7 cellular contexts compared by ENCODE assay signal in the genomic region with DNA sequence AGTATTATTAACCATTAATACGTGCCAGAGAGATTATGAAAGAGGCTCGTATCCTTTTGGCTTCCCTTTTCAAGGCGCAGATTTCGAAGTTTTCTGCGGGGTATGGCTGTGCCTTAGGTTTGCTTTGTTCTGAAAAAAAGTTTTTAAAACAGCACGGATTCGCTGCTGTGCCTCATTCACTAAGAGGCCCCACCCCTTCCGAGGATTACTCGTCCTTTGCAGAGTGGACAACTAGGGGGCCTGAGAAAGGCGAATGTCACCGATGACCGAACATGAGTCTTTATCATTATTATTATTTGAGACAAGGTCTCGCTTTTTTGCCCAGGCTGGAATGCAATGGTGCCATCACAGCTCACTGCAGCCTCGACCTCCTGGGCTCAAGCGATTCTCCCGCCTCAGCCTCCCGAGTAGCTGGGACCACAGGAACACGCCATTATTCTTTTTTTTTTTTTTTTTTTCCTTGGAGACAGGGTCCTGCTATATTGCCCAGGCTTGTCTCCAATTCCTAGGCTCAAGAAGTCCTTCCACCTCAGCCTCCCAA. TPM values are rescaled to one million over a fixed set of nuclear protein-coding genes. Genes with fewer than 3 reads are reported as not detected.
DNase-seq lines count a peak whose midpoint lies in the region; ATAC-seq and TF ChIP-seq lines count a peak whose summit lies in the region.

No MANE protein-coding gene starts in this region.

- no peak for TF ChIP-seq CTCF in GM20000 (IDR thresholded peaks at IDR 0.05; ENCODE audit: extremely low read depth, missing control alignments)
- no peak for TF ChIP-seq CTCF in KMS-11 (conservative IDR thresholded peaks at IDR 0.05; ENCODE audit: low read depth, low read length)
- peak; percentile 35 for TF ChIP-seq CTCF in fibroblast of mammary gland (conservative IDR thresholded peaks at IDR 0.05; ENCODE audit: control insufficient read depth, insufficient read depth, low read depth, low read length)

- H3K4me3 Mint-ChIP-seq in activated CD4-positive, alpha-beta memory T cell treated with anti-CD3 and anti-CD28 coated beads for 36 hours, result peak overlapping the region; percentile 83
- peak overlapping the region; percentile 90 to 100 (median 96) for H3K4me3 Mint-ChIP-seq in naive B cell

- H3K36me3 Mint-ChIP-seq in activated CD4-positive, alpha-beta memory T cell treated with anti-CD3 and anti-CD28 coated beads for 36 hours, result peaks cover 17% of the 10 kb centered on the region
- no peaks in the 10 kb centered on the region for H3K36me3 Mint-ChIP-seq in naive B cell

- H3K9me3 Mint-ChIP-seq in activated CD4-positive, alpha-beta memory T cell treated with anti-CD3 and anti-CD28 coated beads for 36 hours, result no peaks in the 10 kb centered on the region
- peaks cover 0 to 4% (median 0%) of the 10 kb centered on the region in 7 donors for H3K9me3 Mint-ChIP-seq in naive B cell

- peak overlapping the region; percentile 90 for H3K27ac Mint-ChIP-seq in activated CD4-positive, alpha-beta memory T cell treated with anti-CD3 and anti-CD28 coated beads for 36 hours
- peak overlapping the region; percentile 49 to 97 (median 90) for H3K27ac Mint-ChIP-seq in naive B cell

- DNase-seq in ELF-1 (ENCODE audit: low read depth, low spot score), result peak; percentile 68
- DNase-seq in GM20000 (ENCODE audit: low spot score), result peak; percentile 65
- peak; percentile 49 for DNase-seq in activated CD4-positive, alpha-beta memory T cell treated with anti-CD3 and anti-CD28 coated beads for 36 hours
- peak; percentile 83 for DNase-seq in fibroblast of mammary gland (ENCODE audit: low read depth)
- no peak for DNase-seq in naive B cell

- H3K4me1 Mint-ChIP-seq in activated CD4-positive, alpha-beta memory T cell treated with anti-CD3 and anti-CD28 coated beads for 36 hours (ENCODE audit: low read depth), result peaks cover 17% of the 10 kb centered on the region
- H3K4me1 Mint-ChIP-seq in naive B cell, result peaks cover 7 to 40% (median 13%) of the 10 kb centered on the region in 3 donors

- H2AFZ ChIP-seq in KMS-11 (ENCODE audit: low read depth), result peak overlapping the region; percentile 97

- H3K27me3 Mint-ChIP-seq in activated CD4-positive, alpha-beta memory T cell treated with anti-CD3 and anti-CD28 coated beads for 36 hours, result no peaks in the 10 kb centered on the region
- H3K27me3 Mint-ChIP-seq in naive B cell, result no peaks in the 10 kb centered on the region

- H3K27ac ChIP-seq in KMS-11, result peak overlapping the region; percentile 81

- H3K4me3 ChIP-seq in KMS-11 (IDR thresholded peaks at IDR 0.05; ENCODE audit: insufficient read depth, low read depth, low read length) (no peak overlapping the region), fibroblast of mammary gland (ENCODE audit: control insufficient read depth, low read depth, low read length) (peak overlapping the region; percentile 58)

- H4K20me1 ChIP-seq in KMS-11 (ENCODE audit: insufficient read depth), result no peaks in the 10 kb centered on the region

- CTCF ChIA-PET in activated CD4-positive, alpha-beta memory T cell treated with anti-CD3 and anti-CD28 coated beads for 36 hours (lab: Charles Lee), result interaction anchor here (0.8 to 1.4 kb wide), 3 partner anchors 34 to 111 kb away, joined by 3 to 6 read pairs (median 4); no protein-coding TSS in a partner anchor

- H3K79me2 ChIP-seq in KMS-11 (ENCODE audit: insufficient read depth, low read depth), result peaks cover 10% of the 10 kb centered on the region; the same call in 1 of the 2 replicates

- intact Hi-C loops in activated CD4-positive, alpha-beta memory T cell treated with anti-CD3 and anti-CD28 coated beads for 36 hours (cut with micrococcal nuclease), result loop anchor here (1.0 to 5.0 kb wide), 6 partner anchors 19 to 119 kb away; a partner anchor contains a TSS

- H3K9ac ChIP-seq in KMS-11, result peak overlapping the region; percentile 80

- H3K27me3 ChIP-seq in KMS-11 (ENCODE audit: insufficient read depth, low read depth), result no peaks in the 10 kb centered on the region

- H3K4me2 ChIP-seq in KMS-11, result peak overlapping the region; percentile 84

- POLR2A ChIA-PET in activated CD4-positive, alpha-beta memory T cell treated with anti-CD3 and anti-CD28 coated beads for 36 hours (lab: Charles Lee), result interaction anchor here (0.8 to 1.9 kb wide), 10 partner anchors 8 to 119 kb away, joined by 4 to 15 read pairs (median 5); a partner anchor contains a TSS

- no peaks in the 10 kb centered on the region; the same call in 1 of the 2 replicates for H3K36me3 ChIP-seq in KMS-11 (ENCODE audit: insufficient read depth)

- peaks cover 11% of the 10 kb centered on the region for H3K4me1 ChIP-seq in KMS-11 (ENCODE audit: low read depth, poor library complexity, severe bottlenecking)

- peak; percentile 26 to 29 for ATAC-seq in naive B cell (ENCODE audit: low read depth in 2 of 2)
- no peak for ATAC-seq in HG02884 (IDR thresholded peaks at IDR 0.05; ENCODE audit: unreplicated experiment)

RNA-seq across cellular contexts. Expression of a gene that starts 0.7 kb away (rescaled TPM):
- 100 to 1,000 TPM; 139 to 140 TPM for total RNA-seq in activated CD4-positive, alpha-beta memory T cell treated with anti-CD3 and anti-CD28 coated beads for 36 hours
- 100 to 1,000 TPM in 5 of 6 donors, 10 to 100 TPM in 1; 87.2 to 215 (median 166) TPM for polyA plus RNA-seq in naive B cell (ENCODE audit: low read depth in 6 of 6)

RNA-seq across cellular contexts. Expression of a gene that starts 31.4 kb away (rescaled TPM):
- total RNA-seq in activated CD4-positive, alpha-beta memory T cell treated with anti-CD3 and anti-CD28 coated beads for 36 hours, result 100 to 1,000 TPM; 109 to 119 TPM
- polyA plus RNA-seq in naive B cell (ENCODE audit: low read depth in 6 of 6), result 10 to 100 TPM; 24.4 to 64.4 (median 58.6) TPM

RNA-seq across cellular contexts. Expression of a gene that starts 36.3 kb away (rescaled TPM):
- total RNA-seq in activated CD4-positive, alpha-beta memory T cell treated with anti-CD3 and anti-CD28 coated beads for 36 hours, result 10 to 100 TPM; 23.7 to 24.5 TPM
- 10 to 100 TPM in 5 of 6 donors, 1 to 10 TPM in 1; 9.0 to 22.2 (median 16.1) TPM for polyA plus RNA-seq in naive B cell (ENCODE audit: low read depth in 6 of 6)
